In the genomic region with DNA sequence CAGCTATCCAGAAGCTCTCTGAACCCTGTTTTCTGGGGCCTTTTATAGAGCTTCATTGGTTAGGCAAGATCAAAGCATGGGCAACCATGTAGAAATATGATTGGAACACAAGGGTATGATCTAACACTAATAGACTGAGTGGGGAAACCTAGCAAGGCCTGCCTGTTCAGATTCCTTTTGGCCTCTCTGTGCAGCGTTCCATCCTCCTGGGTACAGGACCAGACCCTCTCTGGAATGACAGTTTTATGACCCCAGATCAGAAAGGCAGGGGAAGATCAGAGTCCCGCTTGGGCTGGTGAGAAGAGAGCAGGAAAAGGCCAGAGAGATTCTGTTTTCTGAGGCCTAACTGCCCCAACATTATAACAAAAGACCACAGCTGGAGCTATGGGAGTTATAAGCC, we compare ENCODE assay signal across 17 cellular contexts.
DNase-seq lines count a peak whose midpoint lies in the region; TF ChIP-seq lines count a peak whose summit lies in the region.
"Had no signal": no experiment of that assay in that cellular context is flagged by ENCODE, and none has a peak within 500 bp of the region (broad histone marks: within the 10 kb centered on the region; RNA-seq: fewer than 3 reads in every experiment).

No MANE protein-coding gene starts in this region.

- no peaks in the 10 kb centered on the region for H3K36me3 Mint-ChIP-seq in nephron progenitor cell (ENCODE audit: low read depth)

- no peak for TF ChIP-seq CTCF in nephron progenitor cell (IDR thresholded peaks at IDR 0.05)

- no peaks in the 10 kb centered on the region for H3K9me3 Mint-ChIP-seq in nephron progenitor cell
- H3K9me3 Mint-ChIP-seq: CD4-positive, alpha-beta T cell; HFFc6 had no signal

- H3K27me3 Mint-ChIP-seq in nephron progenitor cell (ENCODE audit: low read depth, poor library complexity): peaks cover 19% of the 10 kb centered on the region

- H3K27ac Mint-ChIP-seq in nephron progenitor cell: peak overlapping the region; percentile 55
- H3K27ac Mint-ChIP-seq: CD4-positive, alpha-beta T cell; HFFc6 had no signal

- no peak for TF ChIP-seq POLR2A in erythroblast (IDR thresholded peaks at IDR 0.05; ENCODE audit: low read length)

- in situ Hi-C loops in KBM-7 (cut with MboI; ENCODE audit: low pct_unique_long_range_greater_than_20kb, low sequenced_read_pairs): no loop called here

- peaks cover 7% of the 10 kb centered on the region for H3K4me1 Mint-ChIP-seq in nephron progenitor cell

- H3K4me3 Mint-ChIP-seq in nephron progenitor cell: no peak overlapping the region
- H3K4me3 Mint-ChIP-seq: CD4-positive, alpha-beta T cell; HFFc6 had no signal

- DNase-seq in ELF-1 (ENCODE audit: low read depth, low spot score): peak; percentile 68
- peak; percentile 37 to 54 for DNase-seq in erythroblast (lab: John Stamatoyannopoulos, UW)
- DNase-seq in nephron progenitor cell: peak; percentile 30
- peak; percentile 4 for DNase-seq in superior temporal gyrus (ENCODE audit: extremely low spot score)
- DNase-seq in NCI-H1436 (lab: John Stamatoyannopoulos, UW): no peak
- DNase-seq in medulla oblongata (ENCODE audit: extremely low spot score): no peak
- DNase-seq in KBM-7: no peak
- DNase-seq in SIG-M5 treated with dmso at 0.1 percent for 504 hours (lab: John Stamatoyannopoulos, UW; ENCODE audit: unreplicated experiment): no peak
- DNase-seq: AML-193; Caco-2; CD4-positive, alpha-beta T cell; DMS153; DMS79; GF-D8; GOT3; H7; HFFc6 had no signal

Comparison
In these comparisons a context has a peak if more than half of its experiments do, and no peak if none do; other contexts are left out.
1. DNase-seq: peak in ELF-1 (single experiment), erythroblast (2 of 2), nephron progenitor cell (single experiment) and superior temporal gyrus (single experiment); none in NCI-H1436 (single experiment), medulla oblongata (single experiment), KBM-7 (single experiment) and SIG-M5 treated with dmso at 0.1 percent for 504 hours (single experiment).